Comparison of ENCODE assay signal across 19 cellular contexts in the genomic region with DNA sequence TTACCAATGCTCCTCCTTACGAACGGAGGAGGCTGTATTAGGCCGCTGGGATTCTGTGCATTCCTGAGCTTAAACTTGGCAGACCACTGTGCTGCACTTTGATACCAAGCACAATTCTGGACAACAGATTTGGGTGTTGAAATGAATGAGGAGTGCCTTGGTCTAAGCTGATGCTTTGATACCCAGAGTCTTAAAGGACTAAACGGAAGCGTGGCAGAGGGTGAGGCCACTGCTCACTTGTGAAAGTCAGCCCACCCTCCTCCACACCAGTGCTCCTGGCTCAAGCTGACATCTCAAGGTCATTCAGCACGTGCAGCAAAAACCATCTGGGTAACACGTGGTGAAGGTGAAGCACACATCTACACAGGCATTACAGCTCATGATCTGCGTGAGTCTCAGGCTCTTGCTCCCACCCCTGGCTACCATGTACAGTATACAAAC.
DNase-seq lines count a peak whose midpoint lies in the region; ATAC-seq, FAIRE-seq and TF ChIP-seq lines count a peak whose summit lies in the region.
"Had no signal": no experiment of that assay in that cellular context is flagged by ENCODE, and none has a peak within 500 bp of the region (broad histone marks: within the 10 kb centered on the region; RNA-seq: fewer than 3 reads in every experiment).

No MANE protein-coding gene starts in this region.

- no peak overlapping the region for H2BK15ac ChIP-seq in H1 (ENCODE audit: low read length)

- H3K27ac Mint-ChIP-seq in activated T-helper 2 cell treated with anti-CD3 and anti-CD28 coated beads, Interferon-gamma antibody, Interleukin-2, Interleukin-4, amounts not matched to agents 10 μg/mL and 5 μg/mL and 100 μg/mL, durations not matched to agents 14 hours and 24 hours and 36 hours = no peak overlapping the region
- H3K27ac Mint-ChIP-seq: activated naive CD4-positive, alpha-beta T cell treated with anti-CD3 and anti-CD28 coated beads for 36 hours; CD4-positive, alpha-beta memory T cell; dendritic cell treated with granulocyte-macrophage colony-stimulating factor and Interleukin-4, amounts not matched to agents 40 ng/mL and 50 ng/mL, for 4 days; naive thymus-derived CD8-positive, alpha-beta T cell had no signal

- H3K4me1 Mint-ChIP-seq in activated T-helper 2 cell treated with anti-CD3 and anti-CD28 coated beads, Interferon-gamma antibody, Interleukin-2, Interleukin-4, amounts not matched to agents 10 μg/mL and 5 μg/mL and 100 μg/mL, durations not matched to agents 14 hours and 24 hours and 36 hours (ENCODE audit: low read depth) = peaks cover 3% of the 10 kb centered on the region

- no peak overlapping the region for H2AFZ ChIP-seq in H1 (ENCODE audit: low read length)

- no peaks in the 10 kb centered on the region for H3K9me3 Mint-ChIP-seq in activated T-helper 2 cell treated with anti-CD3 and anti-CD28 coated beads, Interferon-gamma antibody, Interleukin-2, Interleukin-4, amounts not matched to agents 10 μg/mL and 5 μg/mL and 100 μg/mL, durations not matched to agents 14 hours and 24 hours and 36 hours
- H3K9me3 Mint-ChIP-seq: activated naive CD4-positive, alpha-beta T cell treated with anti-CD3 and anti-CD28 coated beads for 36 hours; CD4-positive, alpha-beta memory T cell; dendritic cell treated with granulocyte-macrophage colony-stimulating factor and Interleukin-4, amounts not matched to agents 40 ng/mL and 50 ng/mL, for 4 days; IgD-negative memory B cell; immature natural killer cell; naive thymus-derived CD8-positive, alpha-beta T cell had no signal

- peak overlapping the region; percentile 23; the same call in 1 of the 2 replicates for H2BK20ac ChIP-seq in H1 (ENCODE audit: low read length)

- peaks cover 9 to 11% of the 10 kb centered on the region in 2 experiments for H4K20me1 ChIP-seq in H1 (replicated peaks in 1 of 2; ENCODE audit: control insufficient read depth in 1 of 2, insufficient read depth in 2 of 2, low read length in 2 of 2)

- TF ChIP-seq EP300 in H1 (IDR thresholded peaks at IDR 0.05; ENCODE audit: borderline replicate concordance in 1 of 2, low read depth in 2 of 2, low read length in 2 of 2) = no peak

- no peaks in the 10 kb centered on the region for H3K36me3 ChIP-seq in H1 (ENCODE audit: control insufficient read depth in 2 of 4, insufficient read depth in 4 of 4, low read length in 3 of 4)
- H3K36me3 ChIP-seq in left ventricle myocardium inferior = no peaks in the 10 kb centered on the region
- no peaks in the 10 kb centered on the region for H3K36me3 ChIP-seq in psoas muscle (ENCODE audit: insufficient read depth in 1 of 2, low read depth in 1 of 2)

- ATAC-seq in psoas muscle = peak in 2 of 4 donors; percentile 8 to 12
- ATAC-seq: naive thymus-derived CD8-positive, alpha-beta T cell had no signal

- 85% methylated on average over 8 of the region's 8 CpGs; no CpG with 5 or more reads in 1 of the 2 experiments for WGBS in H1 (ENCODE audit: extremely low coverage in 1 of 2, insufficient coverage in 1 of 2, insufficient read length in 1 of 2, insufficient replicate concordance in 2 of 2, low coverage in 1 of 2, low lambda C conversion rate in 2 of 2, missing lambda C conversion rate in 1 of 2), 2 experiments
- WGBS in psoas muscle, 3 donors = 31 to 39% (median 38%) methylated on average over 8 of the region's 8 CpGs

- H4K8ac ChIP-seq in H1 (ENCODE audit: extremely low read depth, insufficient read depth, low read length) = no peak overlapping the region; the same call in 1 of the 2 replicates

- no peak for TF ChIP-seq POLR2A in H1 (IDR thresholded peaks at IDR 0.05; ENCODE audit: control extremely low read depth in 1 of 2, low read depth in 2 of 2, low read length in 2 of 2)

- no peak overlapping the region for H3K18ac ChIP-seq in H1 (ENCODE audit: extremely low read depth, low read length)

- H3K4me3 ChIP-seq in H1 (ENCODE audit: extremely low read depth in 1 of 4, insufficient read depth in 2 of 4, low read depth in 3 of 4, low read length in 4 of 4) (no peak overlapping the region), left ventricle myocardium inferior (no peak overlapping the region), psoas muscle (no peak overlapping the region)

- H3K27ac ChIP-seq in H1 (ENCODE audit: low read depth, low read length) (no peak overlapping the region), left ventricle myocardium inferior (replicated peaks) (peak overlapping the region; percentile 85), psoas muscle (peak overlapping the region; percentile 36)

- TF ChIP-seq CTCF in H1 (IDR thresholded peaks at IDR 0.05; ENCODE audit: control extremely low read depth in 1 of 3, insufficient read depth in 1 of 3, low read depth in 1 of 3, low read length in 3 of 3) = no peak
- no peak for TF ChIP-seq CTCF in left ventricle myocardium inferior (IDR thresholded peaks at IDR 0.05; ENCODE audit: borderline replicate concordance)
- no peak for TF ChIP-seq CTCF in psoas muscle (IDR thresholded peaks at IDR 0.05)

- H3K23ac ChIP-seq in H1 (ENCODE audit: insufficient read length) = no peak overlapping the region

- no peak overlapping the region for H3K4me3 Mint-ChIP-seq in activated T-helper 2 cell treated with anti-CD3 and anti-CD28 coated beads, Interferon-gamma antibody, Interleukin-2, Interleukin-4, amounts not matched to agents 10 μg/mL and 5 μg/mL and 100 μg/mL, durations not matched to agents 14 hours and 24 hours and 36 hours (ENCODE audit: low read depth)
- H3K4me3 Mint-ChIP-seq: activated naive CD4-positive, alpha-beta T cell treated with anti-CD3 and anti-CD28 coated beads for 36 hours; brain; CD4-positive, alpha-beta memory T cell; dendritic cell treated with granulocyte-macrophage colony-stimulating factor and Interleukin-4, amounts not matched to agents 40 ng/mL and 50 ng/mL, for 4 days; IgD-negative memory B cell; naive thymus-derived CD8-positive, alpha-beta T cell had no signal

- no peak for FAIRE-seq in H1 (lab: Jason Lieb, UNC)

- CTCF ChIA-PET in H1 (lab: Charles Lee; ENCODE audit: partially characterized antibody) = interaction anchor here (0.7 to 1.9 kb wide), 3 partner anchors 30 to 138 kb away, joined by 3 to 5 read pairs (median 3); no protein-coding TSS in a partner anchor

- no peaks in the 10 kb centered on the region for H3K27me3 ChIP-seq in H1 (replicated peaks in 1 of 4; ENCODE audit: control insufficient read depth in 3 of 4, extremely low read depth in 1 of 4, insufficient read depth in 3 of 4, low read length in 3 of 4)
- no peaks in the 10 kb centered on the region for H3K27me3 ChIP-seq in left ventricle myocardium inferior (ENCODE audit: low read depth)
- H3K27me3 ChIP-seq in psoas muscle (ENCODE audit: insufficient read depth in 3 of 3, low read length in 2 of 3) = no peaks in the 10 kb centered on the region

- intact Hi-C loops in left ventricle myocardium inferior (cut with micrococcal nuclease) (no loop called here), psoas muscle (cut with DNase I) (no loop called here)
- intact Hi-C loops in activated T-helper 2 cell treated with anti-CD3 and anti-CD28 coated beads, Interferon-gamma antibody, Interleukin-2, Interleukin-4, amounts not matched to agents 10 μg/mL and 5 μg/mL and 100 μg/mL, durations not matched to agents 14 hours and 24 hours and 36 hours (cut with micrococcal nuclease) = no loop called here

- peaks cover 0 to 57% of the 10 kb centered on the region in 2 experiments; a peak in 2 of 4 replicates for H3K79me2 ChIP-seq in H1 (ENCODE audit: control insufficient read depth in 1 of 2, insufficient read depth in 2 of 2, low read length in 2 of 2)

- no peak overlapping the region for H2BK5ac ChIP-seq in H1 (ENCODE audit: low read depth, low read length)

- DNase-seq in EH (ENCODE audit: low read depth) = peak; percentile 14
- DNase-seq in H1 (ENCODE audit: low read depth in 1 of 2, low spot score in 2 of 2) = no peak
- DNase-seq in left ventricle myocardium inferior = no peak
- DNase-seq in psoas muscle = no peak
- DNase-seq in NCI-H526 (lab: John Stamatoyannopoulos, UW) = no peak
- DNase-seq in activated T-helper 2 cell treated with anti-CD3 and anti-CD28 coated beads, Interferon-gamma antibody, Interleukin-2, Interleukin-4, amounts not matched to agents 10 μg/mL and 5 μg/mL and 100 μg/mL, durations not matched to agents 14 hours and 24 hours and 36 hours (ENCODE audit: low spot score) = no peak
- no peak for DNase-seq in globus pallidus (ENCODE audit: low spot score)
- no peak for DNase-seq in NCI-H146 treated with DMSO at 0.1 percent for 48 hours (lab: John Stamatoyannopoulos, UW; ENCODE audit: unreplicated experiment)
- DNase-seq: activated CD4-positive, alpha-beta T cell treated with anti-CD3 and anti-CD28 coated beads, Interleukin-2, amount 50 U/mL, for 1 hour; activated naive CD4-positive, alpha-beta T cell treated with anti-CD3 and anti-CD28 coated beads for 36 hours; CD4-positive, alpha-beta memory T cell; immature natural killer cell; naive thymus-derived CD8-positive, alpha-beta T cell; NCI-H1930; NCI-H446 treated with DMSO at 0.1 percent for 48 hours; stimulated activated naive CD4-positive, alpha-beta T cell treated with Interleukin-2 at 50 U/mL for 16 hours had no signal

- H4K5ac ChIP-seq in H1 (ENCODE audit: insufficient read length, low read depth, low read length) = no peak overlapping the region

- H3K4me2 ChIP-seq in H1 (ENCODE audit: insufficient read depth in 1 of 2, low read depth in 2 of 2, low read length in 2 of 2) = no peak overlapping the region

- no peak overlapping the region for H4K91ac ChIP-seq in H1 (replicated peaks; ENCODE audit: insufficient read length, low read length)

- peaks cover 4% of the 10 kb centered on the region for H3K27me3 Mint-ChIP-seq in activated T-helper 2 cell treated with anti-CD3 and anti-CD28 coated beads, Interferon-gamma antibody, Interleukin-2, Interleukin-4, amounts not matched to agents 10 μg/mL and 5 μg/mL and 100 μg/mL, durations not matched to agents 14 hours and 24 hours and 36 hours (ENCODE audit: low read depth)
- H3K27me3 Mint-ChIP-seq: CD4-positive, alpha-beta memory T cell; dendritic cell treated with granulocyte-macrophage colony-stimulating factor and Interleukin-4, amounts not matched to agents 40 ng/mL and 50 ng/mL, for 4 days; IgD-negative memory B cell had no signal

- POLR2A ChIA-PET in H1 (lab: Charles Lee; ENCODE audit: partially characterized antibody) = interaction anchor here (0.6 kb wide), 2 partner anchors 21 to 155 kb away, joined by 4 read pairs; no protein-coding TSS in a partner anchor

- no peak overlapping the region for H3K14ac ChIP-seq in H1 (ENCODE audit: insufficient read length)

- H3K79me1 ChIP-seq in H1 (ENCODE audit: low read depth, low read length) = peaks cover 4% of the 10 kb centered on the region

- no peak overlapping the region for H2AK5ac ChIP-seq in H1 (ENCODE audit: low read depth, low read length)

- no peaks in the 10 kb centered on the region for H3K9me3 ChIP-seq in H1 (ENCODE audit: insufficient read depth in 2 of 2, low read depth in 1 of 2, low read length in 1 of 2)
- peaks cover 5% of the 10 kb centered on the region for H3K9me3 ChIP-seq in left ventricle myocardium inferior (replicated peaks)
- H3K9me3 ChIP-seq in psoas muscle = no peaks in the 10 kb centered on the region

- no peak overlapping the region; a peak in 1 of 7 replicates for H3K9ac ChIP-seq in H1 (replicated peaks in 1 of 4; ENCODE audit: extremely low read depth in 1 of 4, low read depth in 3 of 4, low read length in 3 of 4)

- no peak overlapping the region for H2BK120ac ChIP-seq in H1 (replicated peaks; ENCODE audit: low read depth, low read length)

- no peak overlapping the region for H3K4ac ChIP-seq in H1 (replicated peaks; ENCODE audit: insufficient read length, low read depth, low read length)

- H3K4me1 ChIP-seq in H1 (replicated peaks in 1 of 4; ENCODE audit: control insufficient read depth in 3 of 4, insufficient read depth in 4 of 4, low read length in 3 of 4) (peaks cover 0 to 10% (median 4%) of the 10 kb centered on the region in 4 experiments; a peak in 5 of 7 replicates), left ventricle myocardium inferior (peaks cover 70% of the 10 kb centered on the region), psoas muscle (peaks cover 48% of the 10 kb centered on the region)

- H3K36me3 Mint-ChIP-seq in activated T-helper 2 cell treated with anti-CD3 and anti-CD28 coated beads, Interferon-gamma antibody, Interleukin-2, Interleukin-4, amounts not matched to agents 10 μg/mL and 5 μg/mL and 100 μg/mL, durations not matched to agents 14 hours and 24 hours and 36 hours (ENCODE audit: low read depth) = no peaks in the 10 kb centered on the region
- H3K36me3 Mint-ChIP-seq: immature natural killer cell had no signal

- TF ChIP-seq RAD21 in H1 (IDR thresholded peaks at IDR 0.05 in 1 of 2, conservative IDR thresholded peaks at IDR 0.05 in 1 of 2; ENCODE audit: low read depth in 2 of 2, low read length in 2 of 2) = no peak

- H2BK12ac ChIP-seq in H1 (ENCODE audit: low read depth, low read length) = no peak overlapping the region

- H3K56ac ChIP-seq in H1 (replicated peaks; ENCODE audit: insufficient read length, low read depth, low read length) = no peak overlapping the region

- H3K23me2 ChIP-seq in H1 (ENCODE audit: low read depth, low read length) = no peaks in the 10 kb centered on the region
